In the genomic region with DNA sequence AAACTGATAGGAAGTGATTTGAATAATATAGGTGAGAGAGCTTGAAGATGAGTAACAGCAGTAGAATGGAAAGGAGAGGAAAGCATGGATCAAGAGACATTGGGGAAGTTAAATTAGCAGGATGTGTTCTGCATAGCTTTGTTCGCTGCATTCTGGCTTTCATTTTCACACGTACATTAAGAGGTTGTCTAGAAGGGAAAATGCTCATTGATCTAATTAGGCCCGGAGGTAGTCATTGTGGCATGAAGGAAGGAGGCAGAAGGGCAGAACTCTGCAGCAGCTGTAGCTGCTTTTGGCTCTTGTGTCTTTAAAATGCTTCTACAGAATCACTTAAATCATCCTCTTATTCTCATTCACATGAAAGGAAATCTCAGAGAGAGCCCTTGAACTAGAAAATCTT, we compare ENCODE assay signal across 9 cellular contexts. TPM values are rescaled to one million over a fixed set of nuclear protein-coding genes. Genes with fewer than 3 reads are reported as not detected.
DNase-seq lines count a peak whose midpoint lies in the region; ATAC-seq, FAIRE-seq and TF ChIP-seq lines count a peak whose summit lies in the region.
"Had no signal": no experiment of that assay in that cellular context is flagged by ENCODE, and none has a peak within 500 bp of the region (broad histone marks: within the 10 kb centered on the region; RNA-seq: fewer than 3 reads in every experiment).

No MANE protein-coding gene starts in this region.

- BruUV-seq in MCF 10A (replicated peaks; lab: Mats Ljungman, UMichigan), result no TSS peak

- H3K4me3 Mint-ChIP-seq in MCF 10A (ENCODE audit: unreplicated experiment), result no peak overlapping the region

- CTCF ChIA-PET in MCF 10A (lab: Yijun Ruan, JAX), result interaction anchor here (0.6 to 1.0 kb wide), 6 partner anchors 8 to 859 kb away, joined by 3 to 4 read pairs (median 3); no protein-coding TSS in a partner anchor

- H3K4me1 ChIP-seq in esophagus muscularis mucosa, result no peaks in the 10 kb centered on the region
- H3K4me1 ChIP-seq in gastrocnemius medialis, result no peaks in the 10 kb centered on the region
- H3K4me1 ChIP-seq: body of pancreas had no signal

- POLR2A ChIA-PET in MCF 10A (lab: Yijun Ruan, JAX), result no interaction called here

- peak; percentile 70 for FAIRE-seq in GM12891 (lab: Jason Lieb, UNC)

- H3K9me3 ChIP-seq in esophagus muscularis mucosa, result no peaks in the 10 kb centered on the region
- no peaks in the 10 kb centered on the region for H3K9me3 ChIP-seq in gastrocnemius medialis
- H3K9me3 ChIP-seq: body of pancreas had no signal

- no peaks in the 10 kb centered on the region for H3K9me3 Mint-ChIP-seq in MCF 10A (ENCODE audit: unreplicated experiment)

- TF ChIP-seq CTCF in esophagus muscularis mucosa (IDR thresholded peaks at IDR 0.05) (no peak), gastrocnemius medialis (IDR thresholded peaks at IDR 0.05 in 4 of 5, conservative IDR thresholded peaks at IDR 0.05 in 1 of 5) (no peak), MCF 10A (IDR thresholded peaks at IDR 0.05; ENCODE audit: unreplicated experiment) (no peak)

- intact Hi-C loops in esophagus muscularis mucosa (cut with DNase I) (loop anchor here (10.0 kb wide), 1 partner anchor 144 kb away; no protein-coding TSS in a partner anchor), gastrocnemius medialis (cut with DNase I; ENCODE audit: low total_unique reads) (no loop called here), MCF 10A (cut with micrococcal nuclease) (no loop called here)

- H3K27me3 Mint-ChIP-seq in MCF 10A (ENCODE audit: insufficient read depth, unreplicated experiment), result no peaks in the 10 kb centered on the region

- DNase-seq in GM12891 (ENCODE audit: insufficient read length, low spot score), result no peak
- peak; percentile 12 for DNase-seq in NAMALWA (ENCODE audit: low spot score)
- peak; percentile 75 for DNase-seq in esophagus muscularis mucosa (ENCODE audit: extremely low spot score)
- no peak for DNase-seq in gastrocnemius medialis
- no peak for DNase-seq in stimulated activated CD4-positive, alpha-beta T cell treated with anti-CD3 and anti-CD28 coated beads, Interleukin-4, amount 100 ng/mL, for 1 hour
- DNase-seq in MCF 10A (ENCODE audit: unreplicated experiment), result no peak
- DNase-seq: body of pancreas had no signal

- no peaks in the 10 kb centered on the region for H3K36me3 Mint-ChIP-seq in MCF 10A (ENCODE audit: insufficient read depth, unreplicated experiment)

- no peak overlapping the region for H3K27ac ChIP-seq in esophagus muscularis mucosa (replicated peaks in 1 of 4)
- no peak overlapping the region for H3K27ac ChIP-seq in gastrocnemius medialis

- no peaks in the 10 kb centered on the region for H3K4me1 Mint-ChIP-seq in MCF 10A (ENCODE audit: insufficient read depth, unreplicated experiment)

- H3K27me3 ChIP-seq in esophagus muscularis mucosa (no peaks in the 10 kb centered on the region), gastrocnemius medialis (no peaks in the 10 kb centered on the region)
- H3K27me3 ChIP-seq: body of pancreas had no signal

- ATAC-seq in GM21447 (IDR thresholded peaks at IDR 0.05; ENCODE audit: unreplicated experiment) (peak; percentile 86), HG03520 (IDR thresholded peaks at IDR 0.05; ENCODE audit: unreplicated experiment) (no peak), gastrocnemius medialis (no peak)

- 55% methylated on average over 3 of the region's 3 CpGs for WGBS in esophagus muscularis mucosa

- H3K36me3 ChIP-seq in esophagus muscularis mucosa (no peaks in the 10 kb centered on the region), gastrocnemius medialis (no peaks in the 10 kb centered on the region)

- in situ Hi-C loops in gastrocnemius medialis (cut with MboI; ENCODE audit: low sequenced_read_pairs in 4 of 4), result loop anchor here in 1 of 4 donors (25.0 kb wide), 1 partner anchor 927 kb away; no protein-coding TSS in a partner anchor

- TF ChIP-seq POLR2A in GM12891 (IDR thresholded peaks at IDR 0.05; ENCODE audit: low read depth, low read length), result no peak
- TF ChIP-seq POLR2A in esophagus muscularis mucosa (IDR thresholded peaks at IDR 0.05; ENCODE audit: low read depth), result no peak
- TF ChIP-seq POLR2A in gastrocnemius medialis (IDR thresholded peaks at IDR 0.05), result no peak

- no peak for TF ChIP-seq EP300 in esophagus muscularis mucosa (IDR thresholded peaks at IDR 0.05)

- H3K27ac Mint-ChIP-seq in MCF 10A (ENCODE audit: low read depth, unreplicated experiment), result no peak overlapping the region

- no peak overlapping the region for H3K4me3 ChIP-seq in esophagus muscularis mucosa
- H3K4me3 ChIP-seq in gastrocnemius medialis, result no peak overlapping the region
- H3K4me3 ChIP-seq: body of pancreas had no signal

TF ChIP-seq in GM12891, 5 proteins besides CTCF, POLR2A, EP300 and RAD21:
- TF ChIP-seq POLR2AphosphoS5 (IDR thresholded peaks at IDR 0.05; ENCODE audit: low read depth, low read length) (no peak), SPI1 (IDR thresholded peaks at IDR 0.05; ENCODE audit: low read depth, low read length) (no peak), TAF1 (IDR thresholded peaks at IDR 0.05; ENCODE audit: low read depth, low read length) (no peak), POU2F2 (IDR thresholded peaks at IDR 0.05; ENCODE audit: low read depth, low read length) (no peak), PAX5 (IDR thresholded peaks at IDR 0.05; ENCODE audit: insufficient read depth, low read length, severe bottlenecking) (no peak)

RNA-seq across cellular contexts. Expression of a gene that starts 40.3 kb away (rescaled TPM):
- polyA plus RNA-seq in GM12891 (2012; ENCODE audit: low read depth, missing spikeins), result 0.08 TPM
- 1 to 10 TPM in 3 of 4 donors, under 1 TPM in 1; 0.83 to 5.9 (median 2.3) TPM for total RNA-seq in esophagus muscularis mucosa
- 1 to 10 TPM in 3 of 4 donors, under 1 TPM in 1; 0.46 to 3.6 (median 1.9) TPM for total RNA-seq in gastrocnemius medialis
- total RNA-seq in MCF 10A (2022), result 0.44 and 0.49 TPM in 2 replicates

Comparison
In these comparisons a context has a peak if more than half of its experiments do, and no peak if none do; other contexts are left out.
1. DNase-seq: peak in NAMALWA (single experiment) and esophagus muscularis mucosa (single experiment); none in GM12891 (single experiment), gastrocnemius medialis (0 of 2), stimulated activated CD4-positive, alpha-beta T cell treated with anti-CD3 and anti-CD28 coated beads, Interleukin-4, amount 100 ng/mL, for 1 hour (single experiment) and MCF 10A (single experiment).